ENCODE assay signal across 1 cellular context in the genomic region with DNA sequence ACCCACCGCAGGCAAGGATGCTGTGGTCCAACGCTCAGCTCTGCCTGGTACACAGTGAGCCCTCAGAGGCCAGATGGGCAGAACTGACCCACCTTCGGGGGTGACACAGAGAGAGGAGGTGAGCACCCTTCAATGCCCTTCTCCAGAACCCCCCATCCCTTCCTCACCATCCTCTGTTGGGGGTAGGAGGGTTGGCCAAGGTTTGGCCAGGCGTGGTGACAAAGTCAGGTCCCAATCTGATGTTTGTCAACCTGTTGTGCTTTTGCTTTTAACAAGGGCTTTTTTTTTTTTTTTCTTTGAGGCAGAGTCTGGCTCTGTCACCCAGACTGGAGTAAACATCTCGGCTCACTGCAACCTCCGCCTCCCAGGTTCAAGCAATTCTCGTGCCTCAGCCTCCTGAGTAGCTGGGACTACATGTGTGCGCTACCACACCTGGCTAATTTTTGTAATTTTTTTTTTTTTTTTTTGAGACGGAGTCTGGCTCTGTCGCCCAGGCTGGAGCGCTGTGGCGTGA.
TF ChIP-seq lines count a peak whose summit lies in the region.

No MANE protein-coding gene starts in this region.

TF ChIP-seq in A549, 52 proteins besides CTCF, POLR2A, EP300 and RAD21 (continued from another document):
- TF ChIP-seq, protein P1, sequence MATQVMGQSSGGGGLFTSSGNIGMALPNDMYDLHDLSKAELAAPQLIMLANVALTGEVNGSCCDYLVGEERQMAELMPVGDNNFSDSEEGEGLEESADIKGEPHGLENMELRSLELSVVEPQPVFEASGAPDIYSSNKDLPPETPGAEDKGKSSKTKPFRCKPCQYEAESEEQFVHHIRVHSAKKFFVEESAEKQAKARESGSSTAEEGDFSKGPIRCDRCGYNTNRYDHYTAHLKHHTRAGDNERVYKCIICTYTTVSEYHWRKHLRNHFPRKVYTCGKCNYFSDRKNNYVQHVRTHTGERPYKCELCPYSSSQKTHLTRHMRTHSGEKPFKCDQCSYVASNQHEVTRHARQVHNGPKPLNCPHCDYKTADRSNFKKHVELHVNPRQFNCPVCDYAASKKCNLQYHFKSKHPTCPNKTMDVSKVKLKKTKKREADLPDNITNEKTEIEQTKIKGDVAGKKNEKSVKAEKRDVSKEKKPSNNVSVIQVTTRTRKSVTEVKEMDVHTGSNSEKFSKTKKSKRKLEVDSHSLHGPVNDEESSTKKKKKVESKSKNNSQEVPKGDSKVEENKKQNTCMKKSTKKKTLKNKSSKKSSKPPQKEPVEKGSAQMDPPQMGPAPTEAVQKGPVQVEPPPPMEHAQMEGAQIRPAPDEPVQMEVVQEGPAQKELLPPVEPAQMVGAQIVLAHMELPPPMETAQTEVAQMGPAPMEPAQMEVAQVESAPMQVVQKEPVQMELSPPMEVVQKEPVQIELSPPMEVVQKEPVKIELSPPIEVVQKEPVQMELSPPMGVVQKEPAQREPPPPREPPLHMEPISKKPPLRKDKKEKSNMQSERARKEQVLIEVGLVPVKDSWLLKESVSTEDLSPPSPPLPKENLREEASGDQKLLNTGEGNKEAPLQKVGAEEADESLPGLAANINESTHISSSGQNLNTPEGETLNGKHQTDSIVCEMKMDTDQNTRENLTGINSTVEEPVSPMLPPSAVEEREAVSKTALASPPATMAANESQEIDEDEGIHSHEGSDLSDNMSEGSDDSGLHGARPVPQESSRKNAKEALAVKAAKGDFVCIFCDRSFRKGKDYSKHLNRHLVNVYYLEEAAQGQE (IDR thresholded peaks at IDR 0.05), result no peak
- no peak for TF ChIP-seq NR3C1 (IDR thresholded peaks at IDR 0.05)
- TF ChIP-seq EHMT2 (IDR thresholded peaks at IDR 0.05; ENCODE audit: low read depth), result no peak
- TF ChIP-seq FOSB (CRISPR knock-in tag; IDR thresholded peaks at IDR 0.05), result no peak
- no peak for TF ChIP-seq CHD4 (IDR thresholded peaks at IDR 0.05; ENCODE audit: borderline replicate concordance)
- TF ChIP-seq RARB (CRISPR knock-in tag; IDR thresholded peaks at IDR 0.05), result no peak
- TF ChIP-seq SMC3 (IDR thresholded peaks at IDR 0.05), result no peak
- TF ChIP-seq ZFP36 (IDR thresholded peaks at IDR 0.05; ENCODE audit: borderline replicate concordance, partially characterized antibody), result no peak
